In genomic region chrX:24396236-24396929, GRCh38 we compare ENCODE assay signal across 11 cellular contexts. TPM values are rescaled to one million over a fixed set of nuclear protein-coding genes. Genes with fewer than 3 reads are reported as not detected.
DNase-seq lines count a peak whose midpoint lies in the region; ATAC-seq and TF ChIP-seq lines count a peak whose summit lies in the region.
"Had no signal": no experiment of that assay in that cellular context is flagged by ENCODE, and none has a peak within 500 bp of the region (broad histone marks: within the 10 kb centered on the region; RNA-seq: fewer than 3 reads in every experiment).

No MANE protein-coding gene starts in this region.

- ATAC-seq in left lobe of liver (peak; percentile 37), HG03108 (IDR thresholded peaks at IDR 0.05; ENCODE audit: unreplicated experiment) (no peak)

- TF ChIP-seq CTCF in AG09309 (IDR thresholded peaks at IDR 0.05; ENCODE audit: control insufficient read depth, insufficient read depth, low read depth, low read length, missing control alignments) (no peak), astrocyte of the cerebellum (IDR thresholded peaks at IDR 0.05; ENCODE audit: low read depth, low read length, missing control alignments) (no peak)

- DNase-seq in AG09309 (ENCODE audit: low read depth) (peak; percentile 55), LHCN-M2 (ENCODE audit: low read depth) (peak; percentile 53), astrocyte of the cerebellum (ENCODE audit: low read depth) (peak; percentile 80), left lobe of liver (ENCODE audit: low spot score) (no peak), T1000 (lab: John Stamatoyannopoulos, UW) (no peak), germinal center (ENCODE audit: low spot score) (no peak), NAMALWA (ENCODE audit: low spot score) (no peak)
- DNase-seq: activated CD4-positive, CD25-positive, alpha-beta regulatory T cell treated with anti-CD3 and anti-CD28 coated beads, Interleukin-2, amount 50 U/mL, for 72 hours had no signal

- in situ Hi-C loops in astrocyte of the cerebellum (cut with HindIII; ENCODE audit: low sequenced_read_pairs), result loop anchor here (5.0 kb wide), 1 partner anchor 106 kb away; no protein-coding TSS in a partner anchor

- H3K4me3 ChIP-seq in AG09309 (ENCODE audit: control insufficient read depth, low read depth, low read length) (no peak overlapping the region), astrocyte of the cerebellum (ENCODE audit: low read depth, low read length) (no peak overlapping the region)
- H3K4me3 ChIP-seq: adrenal gland had no signal

RNA-seq across cellular contexts. Expression of gene SUPT20HL1, which starts 35.9 kb away (rescaled TPM):
- total RNA-seq in LHCN-M2 (2014; rRNA removed) (not detected in 2 replicates), left lobe of liver (not detected)
- not detected for polyA plus RNA-seq in LHCN-M2 (2012)
- total RNA-seq: pulmonary artery endothelial cell had no signal
- polyA plus RNA-seq: adrenal gland had no signal

Comparison
In these comparisons a context has a peak if more than half of its experiments do, and no peak if none do; other contexts are left out.
1. DNase-seq: peak in AG09309 (single experiment), LHCN-M2 (single experiment) and astrocyte of the cerebellum (single experiment); none in left lobe of liver (single experiment), T1000 (single experiment), germinal center (single experiment) and NAMALWA (single experiment).